8 cellular contexts compared by ENCODE assay signal in the genomic region with DNA sequence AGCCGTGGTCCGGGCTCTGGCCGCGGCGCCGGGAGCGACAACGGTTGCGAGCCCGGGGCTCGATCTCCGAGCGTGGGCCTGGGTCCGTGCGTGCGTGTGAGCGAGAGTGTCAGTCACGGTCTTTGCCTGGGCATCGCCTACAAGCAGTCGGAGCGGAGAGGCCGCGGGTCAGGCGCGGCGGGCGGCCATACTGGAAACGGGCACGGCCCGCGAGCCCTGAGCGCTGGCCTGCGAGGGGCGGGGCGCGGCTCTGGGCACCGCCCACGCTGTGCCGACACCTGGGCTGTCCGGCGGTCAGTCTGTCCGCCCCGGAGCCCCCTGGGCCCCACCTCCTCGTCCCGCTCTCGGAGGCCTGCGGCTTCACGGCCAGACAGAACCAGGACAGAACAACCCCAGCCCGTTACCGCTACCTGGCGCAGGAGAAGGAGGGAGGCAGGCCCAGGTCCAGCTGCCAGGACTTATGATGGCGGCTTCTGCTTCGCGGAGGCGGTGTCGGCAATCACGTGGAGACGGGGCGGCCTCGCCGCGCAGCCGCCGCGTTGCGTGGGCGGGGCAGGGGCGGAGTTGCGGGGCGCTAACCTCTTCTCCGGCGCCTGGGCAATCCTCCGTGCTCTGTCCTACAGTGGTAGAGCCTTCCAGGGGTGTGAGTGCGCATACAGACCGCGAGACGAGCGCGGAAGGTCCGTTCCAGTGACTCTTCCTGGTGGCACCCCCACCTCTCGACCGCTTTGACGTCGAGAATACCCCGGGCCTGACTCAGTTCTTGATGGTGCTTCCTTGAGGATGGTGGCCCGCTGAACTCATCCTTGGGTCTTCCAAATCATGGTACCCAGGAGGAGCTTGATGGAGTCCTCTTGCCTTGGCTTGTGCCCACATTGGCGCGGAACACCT. TPM values are rescaled to one million over a fixed set of nuclear protein-coding genes. Genes with fewer than 3 reads are reported as not detected.
DNase-seq lines count a peak whose midpoint lies in the region; TF ChIP-seq lines count a peak whose summit lies in the region.

A gene with protein sequence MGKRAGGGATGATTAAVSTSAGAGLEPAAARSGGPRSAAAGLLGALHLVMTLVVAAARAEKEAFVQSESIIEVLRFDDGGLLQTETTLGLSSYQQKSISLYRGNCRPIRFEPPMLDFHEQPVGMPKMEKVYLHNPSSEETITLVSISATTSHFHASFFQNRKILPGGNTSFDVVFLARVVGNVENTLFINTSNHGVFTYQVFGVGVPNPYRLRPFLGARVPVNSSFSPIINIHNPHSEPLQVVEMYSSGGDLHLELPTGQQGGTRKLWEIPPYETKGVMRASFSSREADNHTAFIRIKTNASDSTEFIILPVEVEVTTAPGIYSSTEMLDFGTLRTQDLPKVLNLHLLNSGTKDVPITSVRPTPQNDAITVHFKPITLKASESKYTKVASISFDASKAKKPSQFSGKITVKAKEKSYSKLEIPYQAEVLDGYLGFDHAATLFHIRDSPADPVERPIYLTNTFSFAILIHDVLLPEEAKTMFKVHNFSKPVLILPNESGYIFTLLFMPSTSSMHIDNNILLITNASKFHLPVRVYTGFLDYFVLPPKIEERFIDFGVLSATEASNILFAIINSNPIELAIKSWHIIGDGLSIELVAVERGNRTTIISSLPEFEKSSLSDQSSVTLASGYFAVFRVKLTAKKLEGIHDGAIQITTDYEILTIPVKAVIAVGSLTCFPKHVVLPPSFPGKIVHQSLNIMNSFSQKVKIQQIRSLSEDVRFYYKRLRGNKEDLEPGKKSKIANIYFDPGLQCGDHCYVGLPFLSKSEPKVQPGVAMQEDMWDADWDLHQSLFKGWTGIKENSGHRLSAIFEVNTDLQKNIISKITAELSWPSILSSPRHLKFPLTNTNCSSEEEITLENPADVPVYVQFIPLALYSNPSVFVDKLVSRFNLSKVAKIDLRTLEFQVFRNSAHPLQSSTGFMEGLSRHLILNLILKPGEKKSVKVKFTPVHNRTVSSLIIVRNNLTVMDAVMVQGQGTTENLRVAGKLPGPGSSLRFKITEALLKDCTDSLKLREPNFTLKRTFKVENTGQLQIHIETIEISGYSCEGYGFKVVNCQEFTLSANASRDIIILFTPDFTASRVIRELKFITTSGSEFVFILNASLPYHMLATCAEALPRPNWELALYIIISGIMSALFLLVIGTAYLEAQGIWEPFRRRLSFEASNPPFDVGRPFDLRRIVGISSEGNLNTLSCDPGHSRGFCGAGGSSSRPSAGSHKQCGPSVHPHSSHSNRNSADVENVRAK (N-terminal part only) (minus strand): TSS at position 215 of the 891 bp plus-strand sequence. CDS start 286 bp downstream, outside the sequence.

- DNase-seq in GM04504 (ENCODE audit: low read depth): peak; percentile 88
- DNase-seq in HFF-Myc (ENCODE audit: extremely low read depth, low read depth): peak; percentile 72
- peak; percentile 93 for DNase-seq in NAMALWA (ENCODE audit: low spot score)
- DNase-seq in SK-MEL-5 (ENCODE audit: low read depth, low spot score): peak; percentile 91
- DNase-seq in activated naive CD4-positive, alpha-beta T cell treated with Interleukin-2 at 50 U/mL for 16 hours: peak; percentile 97
- DNase-seq in foreskin melanocyte: peak; percentile 88
- peak; percentile 85 for DNase-seq in stromal cell of bone marrow (ENCODE audit: low read depth)

- no peak for TF ChIP-seq CTCF in HFF-Myc (IDR thresholded peaks at IDR 0.05; ENCODE audit: low read depth, low read length, missing control alignments)

- H3K4me1 ChIP-seq in neuron (ENCODE audit: insufficient read depth, low read length): peaks cover 20% of the 10 kb centered on the region

- in situ Hi-C loops in SK-MEL-5 (cut with HindIII; ENCODE audit: low pct_unique_long_range_greater_than_20kb, low sequenced_read_pairs): no loop called here

- H2AFZ ChIP-seq in neuron (ENCODE audit: low read depth, low read length): peak within 1 kb of the TSS; percentile 82

- H3K27me3 ChIP-seq in neuron (ENCODE audit: insufficient read depth, low read length): no peaks in the 10 kb centered on the region

- H3K4me3 ChIP-seq in HFF-Myc (replicated peaks; ENCODE audit: low read depth, low read length) (peak within 1 kb of the TSS; percentile 88), neuron (ENCODE audit: low read length) (peak within 1 kb of the TSS; percentile 81)

- H3K36me3 ChIP-seq in neuron (ENCODE audit: insufficient read depth, low read length): no peaks in the 10 kb centered on the region

- no peaks in the 10 kb centered on the region for H3K9me3 ChIP-seq in neuron (ENCODE audit: low read length)

RNA-seq across cellular contexts. Expression of the gene that starts here (rescaled TPM):
- total RNA-seq in SK-MEL-5 (2014; rRNA removed; shearing (Covaris generic)): 11.6 and 15.2 TPM in 2 replicates
- polyA plus RNA-seq in SK-MEL-5 (2015; cell fraction: cytosol; rRNA removed): 20.8 and 35.3 TPM in 2 replicates
- 28.3 and 48.2 TPM in 2 replicates for polyA plus RNA-seq in SK-MEL-5 (2015; cell fraction: nucleus; rRNA removed)

Comparison
In these comparisons a context has a peak if more than half of its experiments do, and no peak if none do; other contexts are left out.
1. Peak in every context shown above with its lines: DNase-seq and H3K4me3 ChIP-seq.